Comparison of ENCODE assay signal across 20 cellular contexts in the genomic region with DNA sequence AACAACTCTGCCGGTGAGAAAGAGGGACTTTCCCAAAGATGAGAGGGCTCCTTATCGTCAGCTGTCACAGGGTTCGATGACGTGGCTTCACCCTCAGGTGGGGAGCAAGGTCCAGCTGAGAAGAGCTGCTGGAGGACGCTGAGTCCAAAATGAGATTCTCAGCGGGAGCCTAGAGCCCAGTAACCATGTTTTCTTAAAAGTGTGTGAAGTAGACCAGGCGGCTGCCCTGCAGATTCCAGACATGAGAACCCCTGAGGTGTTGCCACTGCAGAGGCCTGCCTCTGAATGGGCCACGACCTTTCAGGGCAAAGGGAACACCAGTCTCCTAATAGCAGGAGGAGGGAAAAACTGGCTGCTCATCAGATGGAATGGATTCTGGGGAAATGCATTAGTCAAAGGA.
A peak's percentile ranks its signal among the peaks of the same experiment; 100 is the strongest.
DNase-seq lines count a peak whose midpoint lies in the region; ATAC-seq and TF ChIP-seq lines count a peak whose summit lies in the region.
"Had no signal": no experiment of that assay in that cellular context is flagged by ENCODE, and none has a peak within 500 bp of the region (broad histone marks: within the 10 kb centered on the region; RNA-seq: fewer than 3 reads in every experiment).

No MANE protein-coding gene starts in this region.

- no peaks in the 10 kb centered on the region for H3K27me3 ChIP-seq in HUES48 (ENCODE audit: control insufficient read depth, insufficient read depth, low read length)
- no peaks in the 10 kb centered on the region for H3K27me3 ChIP-seq in left lung
- H3K27me3 ChIP-seq: spleen had no signal

- H3K27ac ChIP-seq in HUES48 (ENCODE audit: low read depth, low read length) (peak overlapping the region; percentile 77), left lung (no peak overlapping the region)
- H3K27ac ChIP-seq: spleen had no signal

- DNase-seq in A172 (ENCODE audit: low spot score) (peak; percentile 71), brain pericyte (ENCODE audit: low read depth, low spot score) (peak; percentile 86), left lung (no peak), erythroblast (lab: John Stamatoyannopoulos, UW) (no peak), NCI-H526 (lab: John Stamatoyannopoulos, UW) (no peak)
- DNase-seq: activated CD8-positive, alpha-beta memory T cell treated with anti-CD3 and anti-CD28 coated beads, Interleukin-2, amount 10 ng/mL, durations not matched to agents 7 days and 5 days; activated effector memory CD4-positive, alpha-beta T cell treated with anti-CD3 and anti-CD28 coated beads, Interleukin-2, amount 50 U/mL, for 16 hours; CD4-positive, alpha-beta T cell; dermis blood vessel endothelial cell; Karpas-422; NCI-H1417 treated with DMSO at 0.1 percent for 48 hours; NCI-H345; spleen; stimulated activated naive B cell treated with anti-CD40 and anti-IgM and Interleukin-4, amounts not matched to agents 10 μg/mL and 1 μg/mL and 100 μg/mL, for 72 hours; T-helper 2 cell had no signal

- intact Hi-C loops in left lung (cut with DNase I): no loop called here

- no peak overlapping the region; the same call in 1 of the 2 replicates for H3K9ac ChIP-seq in HUES48 (ENCODE audit: low read depth, low read length)

- TF ChIP-seq POLR2A in erythroblast (IDR thresholded peaks at IDR 0.05; ENCODE audit: low read length): no peak

- no peaks in the 10 kb centered on the region for H3K36me3 ChIP-seq in HUES48 (ENCODE audit: control insufficient read depth, insufficient read depth, low read length)
- no peaks in the 10 kb centered on the region for H3K36me3 ChIP-seq in left lung
- H3K36me3 ChIP-seq: spleen had no signal

- H3K4me3 ChIP-seq in HUES48 (ENCODE audit: low read depth, low read length) (no peak overlapping the region), left lung (no peak overlapping the region)
- H3K4me3 ChIP-seq: spleen had no signal

- H3K4me1 ChIP-seq in HUES48 (ENCODE audit: control insufficient read depth, insufficient read depth, low read length) (peaks cover 57% of the 10 kb centered on the region), left lung (peaks cover 5 to 9% of the 10 kb centered on the region in 2 donors)

- peak; percentile 22 for ATAC-seq in left lung
- no peak for ATAC-seq in HG02763 (IDR thresholded peaks at IDR 0.05; ENCODE audit: unreplicated experiment)
- no peak for ATAC-seq in GM21825 (IDR thresholded peaks at IDR 0.05; ENCODE audit: unreplicated experiment)
- ATAC-seq: activated CD4-positive, CD25-positive, alpha-beta regulatory T cell treated with anti-CD3 and anti-CD28 coated beads, Interleukin-2, amount 50 U/mL, for 24 hours; activated CD8-positive, alpha-beta memory T cell treated with anti-CD3 and anti-CD28 coated beads, Interleukin-2, amount 10 ng/mL, durations not matched to agents 7 days and 5 days; left lobe of liver; stimulated activated naive B cell treated with anti-CD40 and anti-IgM and Interleukin-4, amounts not matched to agents 10 μg/mL and 1 μg/mL and 100 μg/mL, for 72 hours had no signal

- no peaks in the 10 kb centered on the region for H3K9me3 ChIP-seq in HUES48 (ENCODE audit: control insufficient read depth, insufficient read depth, low read length)
- H3K9me3 ChIP-seq in left lung: no peaks in the 10 kb centered on the region
- H3K9me3 ChIP-seq: spleen had no signal

- no peak for TF ChIP-seq CTCF in left lung (IDR thresholded peaks at IDR 0.05)

Comparison
In these comparisons a context has a peak if more than half of its experiments do, and no peak if none do; other contexts are left out.
1. DNase-seq: peak in A172 (single experiment) and brain pericyte (single experiment); none in left lung (0 of 2), erythroblast (0 of 2) and NCI-H526 (0 of 2).